ENCODE assay signal across 8 cellular contexts in genomic region chr19:1206733-1207301, GRCh38. TPM values are rescaled to one million over a fixed set of nuclear protein-coding genes. Genes with fewer than 3 reads are reported as not detected.
DNase-seq lines count a peak whose midpoint lies in the region; ATAC-seq, FAIRE-seq and TF ChIP-seq lines count a peak whose summit lies in the region.
"Had no signal": no experiment of that assay in that cellular context is flagged by ENCODE, and none has a peak within 500 bp of the region (broad histone marks: within the 10 kb centered on the region; RNA-seq: fewer than 3 reads in every experiment).

No MANE protein-coding gene starts in this region.

- no peaks in the 10 kb centered on the region for H3K27me3 Mint-ChIP-seq in neural crest cell (ENCODE audit: low read depth)

- peak overlapping the region; percentile 88 for H3K4me3 Mint-ChIP-seq in neural crest cell

- H3K36me3 Mint-ChIP-seq in neural crest cell (ENCODE audit: low read depth) = peaks cover 2% of the 10 kb centered on the region

- H3K27ac Mint-ChIP-seq in neural crest cell (ENCODE audit: unreplicated experiment) = no peak overlapping the region

- H3K4me3 ChIP-seq in bronchial epithelial cell (ENCODE audit: low read depth, low read length) = peak overlapping the region; percentile 69

- TF ChIP-seq CTCF in bronchial epithelial cell (IDR thresholded peaks at IDR 0.05; ENCODE audit: insufficient read depth, low read length, severe bottlenecking) (no peak), neural crest cell (conservative IDR thresholded peaks at IDR 0.05) (no peak)

- H3K4me1 Mint-ChIP-seq in neural crest cell = peaks cover 36% of the 10 kb centered on the region

- peaks cover 4% of the 10 kb centered on the region for H3K36me3 ChIP-seq in bronchial epithelial cell (ENCODE audit: control insufficient read depth, insufficient read depth, low read length)

- no peaks in the 10 kb centered on the region for H3K9me3 Mint-ChIP-seq in neural crest cell

- FAIRE-seq in bronchial epithelial cell (lab: Jason Lieb, UNC) = no peak
- FAIRE-seq: A204.1, endometrium had no signal

- ATAC-seq in GM21717 (IDR thresholded peaks at IDR 0.05; ENCODE audit: unreplicated experiment) (no peak), HG03196 (IDR thresholded peaks at IDR 0.05; ENCODE audit: unreplicated experiment) (no peak)

- DNase-seq in DMS 273 (lab: John Stamatoyannopoulos, UW; ENCODE audit: unreplicated experiment) (peak; percentile 66), DMS 273 treated with DMSO at 0.1 percent for 48 hours (lab: John Stamatoyannopoulos, UW) (no peak), bronchial epithelial cell (ENCODE audit: low read depth) (peak; percentile 29), neural crest cell (ENCODE audit: low read depth, low spot score) (no peak)

- no peaks in the 10 kb centered on the region for H3K27me3 ChIP-seq in bronchial epithelial cell (ENCODE audit: control insufficient read depth, insufficient read depth, low read length)

RNA-seq across cellular contexts. Expression of gene STK11, which starts 1.2 kb away (rescaled TPM):
- total RNA-seq in bronchial epithelial cell = 110 and 117 TPM in 2 replicates
- 55.8 and 60.2 TPM in 2 replicates for total RNA-seq in neural crest cell

RNA-seq across cellular contexts. Expression of gene CBARP, which starts 31.0 kb away (rescaled TPM):
- total RNA-seq in bronchial epithelial cell (1.2 and 2.9 TPM in 2 replicates), neural crest cell (26.2 and 27.1 TPM in 2 replicates)

RNA-seq across cellular contexts. Expression of gene SBNO2, which starts 32.7 kb away (rescaled TPM):
- total RNA-seq in bronchial epithelial cell (16.8 and 22.8 TPM in 2 replicates), neural crest cell (28.0 and 32.5 TPM in 2 replicates)

RNA-seq across cellular contexts. Expression of gene ATP5F1D, which starts 34.7 kb away (rescaled TPM):
- total RNA-seq in bronchial epithelial cell = 8.7 and 14.8 TPM in 2 replicates
- 140 and 141 TPM in 2 replicates for total RNA-seq in neural crest cell

RNA-seq across cellular contexts. Expression of gene MIDN, which starts 41.6 kb away (rescaled TPM):
- total RNA-seq in bronchial epithelial cell (15.8 and 31.1 TPM in 2 replicates), neural crest cell (177 and 187 TPM in 2 replicates)

Comparison
In these comparisons a context has a peak if more than half of its experiments do, and no peak if none do; other contexts are left out.
1. DNase-seq: peak in DMS 273 (single experiment) and bronchial epithelial cell (single experiment); none in DMS 273 treated with DMSO at 0.1 percent for 48 hours (single experiment) and neural crest cell (single experiment).